ENCODE assay signal across 25 cellular contexts in genomic region chr2:74103763-74104162, GRCh38.
"Had no signal": no experiment of that assay in that cellular context is flagged by ENCODE, and none has a peak within 500 bp of the region (broad histone marks: within the 10 kb centered on the region; RNA-seq: fewer than 3 reads in every experiment).

No MANE protein-coding gene starts in this region.

- H3K9me3 ChIP-seq: ascending aorta had no signal

- H3K27ac ChIP-seq: ascending aorta, cardiac muscle cell had no signal

- H3K27ac Mint-ChIP-seq: activated CD4-positive, alpha-beta memory T cell treated with anti-CD3 and anti-CD28 coated beads for 36 hours; activated CD4-positive, alpha-beta T cell treated with anti-CD3 and anti-CD28 coated beads, Interleukin-2, amount 10 ng/mL, durations not matched to agents 24 days and 14 days; activated naive CD4-positive, alpha-beta T cell treated with anti-CD3 and anti-CD28 coated beads for 36 hours; activated naive CD8-positive, alpha-beta T cell treated with anti-CD3 and anti-CD28 coated beads, Interleukin-2, amount 50 U/mL, for 24 hours; activated T-helper 1 cell treated with anti-CD3 and anti-CD28 coated beads, Interleukin-12 subunit alpha, Interleukin-12 subunit beta, Interleukin-2, Interleukin-4 antibody, amounts not matched to agents 30 ng/mL and 10 ng/mL and 1 ng/mL, durations not matched to agents 14 hours and 24 hours and 36 hours; T-helper 17 cell; WTC11 had no signal

- H3K4me3 Mint-ChIP-seq: activated CD4-positive, alpha-beta memory T cell treated with anti-CD3 and anti-CD28 coated beads for 36 hours; activated CD4-positive, alpha-beta T cell treated with anti-CD3 and anti-CD28 coated beads, Interleukin-2, amount 10 ng/mL, durations not matched to agents 24 days and 14 days; activated naive CD4-positive, alpha-beta T cell treated with anti-CD3 and anti-CD28 coated beads for 36 hours; activated naive CD8-positive, alpha-beta T cell treated with anti-CD3 and anti-CD28 coated beads, Interleukin-2, amount 50 U/mL, for 24 hours; activated T-cell treated with anti-CD3 and anti-CD28 coated beads, Interleukin-2, amount 50 U/mL, for 24 hours; activated T-helper 1 cell treated with anti-CD3 and anti-CD28 coated beads, Interleukin-12 subunit alpha, Interleukin-12 subunit beta, Interleukin-2, Interleukin-4 antibody, amounts not matched to agents 30 ng/mL and 10 ng/mL and 1 ng/mL, durations not matched to agents 14 hours and 24 hours and 36 hours; brain; T-helper 17 cell; WTC11 had no signal

- ATAC-seq: activated naive CD8-positive, alpha-beta T cell treated with anti-CD3 and anti-CD28 coated beads, Interleukin-2, amount 50 U/mL, for 24 hours; K562; PC-3; T-helper 17 cell; WTC11 had no signal

- DNase-seq: activated CD4-positive, alpha-beta memory T cell treated with anti-CD3 and anti-CD28 coated beads for 36 hours; activated CD4-positive, alpha-beta T cell treated with anti-CD3 and anti-CD28 coated beads, Interleukin-2, amount 10 ng/mL, durations not matched to agents 24 days and 14 days; activated CD4-positive, CD25-positive, alpha-beta regulatory T cell treated with anti-CD3 and anti-CD28 coated beads, Interleukin-2, amount 50 U/mL, for 72 hours; activated effector memory CD4-positive, alpha-beta T cell treated with anti-CD3 and anti-CD28 coated beads, Interleukin-2, amount 50 U/mL, for 16 hours; activated naive CD4-positive, alpha-beta T cell treated with anti-CD3 and anti-CD28 coated beads for 36 hours; activated naive CD8-positive, alpha-beta T cell treated with anti-CD3 and anti-CD28 coated beads, Interleukin-2, amount 50 U/mL, for 24 hours; activated T-cell treated with anti-CD3 and anti-CD28 coated beads, Interleukin-2, amount 50 U/mL, for 24 hours; amniotic stem cell; Karpas-422; NCI-H1105 treated with DMSO at 0.1 percent for 48 hours; NCI-H1436 treated with DMSO at 0.1 percent for 48 hours; NCI-H187; NCI-H2081; NCI-H446; NCI-H524; PC-3; SIG-M5; T-helper 17 cell; T-helper 9 cell had no signal

- H3K27me3 ChIP-seq: ascending aorta, cardiac muscle cell had no signal

- H3K4me1 ChIP-seq: ascending aorta had no signal

- H3K4me3 ChIP-seq: ascending aorta, cardiac muscle cell, K562 had no signal

- H3K9me3 Mint-ChIP-seq: activated CD4-positive, alpha-beta memory T cell treated with anti-CD3 and anti-CD28 coated beads for 36 hours; activated CD4-positive, alpha-beta T cell treated with anti-CD3 and anti-CD28 coated beads, Interleukin-2, amount 10 ng/mL, durations not matched to agents 24 days and 14 days; activated naive CD4-positive, alpha-beta T cell treated with anti-CD3 and anti-CD28 coated beads for 36 hours; activated naive CD8-positive, alpha-beta T cell treated with anti-CD3 and anti-CD28 coated beads, Interleukin-2, amount 50 U/mL, for 24 hours; activated T-cell treated with anti-CD3 and anti-CD28 coated beads, Interleukin-2, amount 50 U/mL, for 24 hours; activated T-helper 1 cell treated with anti-CD3 and anti-CD28 coated beads, Interleukin-12 subunit alpha, Interleukin-12 subunit beta, Interleukin-2, Interleukin-4 antibody, amounts not matched to agents 30 ng/mL and 10 ng/mL and 1 ng/mL, durations not matched to agents 14 hours and 24 hours and 36 hours; brain; WTC11 had no signal

- H3K4me1 Mint-ChIP-seq: activated CD4-positive, alpha-beta T cell treated with anti-CD3 and anti-CD28 coated beads, Interleukin-2, amount 10 ng/mL, durations not matched to agents 24 days and 14 days; activated naive CD8-positive, alpha-beta T cell treated with anti-CD3 and anti-CD28 coated beads, Interleukin-2, amount 50 U/mL, for 24 hours had no signal

- H3K27me3 Mint-ChIP-seq: activated CD4-positive, alpha-beta memory T cell treated with anti-CD3 and anti-CD28 coated beads for 36 hours; activated CD4-positive, alpha-beta T cell treated with anti-CD3 and anti-CD28 coated beads, Interleukin-2, amount 10 ng/mL, durations not matched to agents 24 days and 14 days; activated naive CD8-positive, alpha-beta T cell treated with anti-CD3 and anti-CD28 coated beads, Interleukin-2, amount 50 U/mL, for 24 hours; activated T-cell treated with anti-CD3 and anti-CD28 coated beads, Interleukin-2, amount 50 U/mL, for 24 hours; brain; T-helper 17 cell had no signal
